8 cellular contexts compared by ENCODE assay signal in the genomic region with DNA sequence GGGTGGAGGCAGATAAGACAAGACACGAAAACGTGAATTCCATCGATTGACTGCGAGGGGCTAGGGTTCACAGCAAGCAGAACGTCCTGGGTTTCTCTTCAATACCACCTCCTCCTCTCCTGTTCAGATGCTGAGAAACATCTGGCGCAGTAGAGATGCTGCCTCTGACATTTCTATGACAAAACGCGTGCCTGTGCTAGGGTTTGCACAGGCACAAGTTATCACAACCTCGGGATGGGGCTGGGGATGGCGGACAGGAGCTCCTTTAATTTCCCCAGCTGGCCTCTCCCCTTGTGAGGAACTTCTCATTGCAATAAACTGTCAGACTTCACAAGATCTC.
A peak's percentile ranks its signal among the peaks of the same experiment; 100 is the strongest.
DNase-seq lines count a peak whose midpoint lies in the region; ATAC-seq, FAIRE-seq and TF ChIP-seq lines count a peak whose summit lies in the region.

No MANE protein-coding gene starts in this region.

- no peaks in the 10 kb centered on the region for H3K36me3 ChIP-seq in KOPT-K1 (ENCODE audit: insufficient read depth, low read length)

- TF ChIP-seq CTCF in AG09309 (IDR thresholded peaks at IDR 0.05; ENCODE audit: control insufficient read depth, insufficient read depth, low read depth, low read length, missing control alignments), result no peak
- TF ChIP-seq CTCF in dorsolateral prefrontal cortex (IDR thresholded peaks at IDR 0.05 in 54 of 56, conservative IDR thresholded peaks at IDR 0.05 in 2 of 56; ENCODE audit: low read depth in 1 of 56, partially characterized antibody in 56 of 56), result no peak

- H3K4me3 ChIP-seq in AG09309 (ENCODE audit: control insufficient read depth, low read depth, low read length), result peak overlapping the region; percentile 62
- H3K4me3 ChIP-seq in dorsolateral prefrontal cortex, result peak overlapping the region in 57 of 59 donors; percentile 52 to 83 (median 67)

- peak overlapping the region; percentile 67 to 83 (median 78) for H3K4me3 Mint-ChIP-seq in naive B cell

- H3K27me3 Mint-ChIP-seq in naive B cell, result peaks cover 15 to 26% (median 22%) of the 10 kb centered on the region in 3 donors

- H3K36me3 Mint-ChIP-seq in naive B cell, result no peaks in the 10 kb centered on the region

- peaks cover 3 to 15% (median 14%) of the 10 kb centered on the region in 3 donors for H3K4me1 Mint-ChIP-seq in naive B cell

- FAIRE-seq in RCC 7860 (lab: Jason Lieb, UNC), result no peak

- intact Hi-C loops in dorsolateral prefrontal cortex (cut with DNase I), result no loop called here

- peaks cover 0 to 1% (median 0%) of the 10 kb centered on the region in 7 donors for H3K9me3 Mint-ChIP-seq in naive B cell

- H3K27me3 ChIP-seq in dorsolateral prefrontal cortex, result peaks cover 0 to 48% (median 5%) of the 10 kb centered on the region in 45 donors

- H3K27ac ChIP-seq in KOPT-K1 (ENCODE audit: low read depth, low read length, poor library complexity, severe bottlenecking), result peak overlapping the region; percentile 47
- H3K27ac ChIP-seq in dorsolateral prefrontal cortex, result peak overlapping the region in 34 of 59 donors; percentile 9 to 96 (median 76)

- no peak for ATAC-seq in naive B cell (ENCODE audit: low read depth in 2 of 2)

- no peaks in the 10 kb centered on the region for H3K9me3 ChIP-seq in KOPT-K1 (ENCODE audit: insufficient read depth, low read length, poor library complexity, severe bottlenecking)

- no peak for DNase-seq in AG09309 (ENCODE audit: low read depth)
- no peak for DNase-seq in dorsolateral prefrontal cortex
- no peak for DNase-seq in naive B cell
- DNase-seq in kidney tubule cell (ENCODE audit: low spot score), result no peak
- DNase-seq in iPS-NIHi11 (ENCODE audit: low spot score), result no peak
- DNase-seq in RCC 7860 (ENCODE audit: low spot score), result no peak
- no peak for DNase-seq in superior temporal gyrus (ENCODE audit: extremely low spot score)

- peak overlapping the region in 1 of 6 donors; percentile 18 for H3K27ac Mint-ChIP-seq in naive B cell
